ENCODE assay signal across 8 cellular contexts in the genomic region with DNA sequence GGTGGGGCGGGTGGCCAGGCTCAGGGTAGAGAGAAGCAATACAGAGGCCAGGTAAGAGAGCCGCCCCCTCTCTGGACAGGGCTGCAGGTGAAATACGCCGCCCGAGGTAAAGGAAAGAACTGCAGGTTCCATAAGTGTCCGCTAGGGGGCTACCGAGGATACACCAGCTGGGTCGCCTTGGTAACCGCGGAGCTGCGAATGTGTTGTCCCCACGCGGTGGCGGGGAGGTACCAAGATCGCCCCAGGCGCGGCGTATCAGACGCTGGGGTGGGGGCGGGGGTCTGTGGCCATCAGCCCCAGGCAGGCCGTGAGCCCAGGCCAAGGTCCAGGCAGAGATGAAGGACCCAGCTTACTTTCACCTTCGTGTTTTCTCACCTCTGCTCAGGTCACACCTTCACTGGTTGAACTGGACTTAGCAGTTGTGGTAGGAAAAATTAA. TPM values are rescaled to one million over a fixed set of nuclear protein-coding genes. Genes with fewer than 3 reads are reported as not detected.
DNase-seq lines count a peak whose midpoint lies in the region; ATAC-seq and TF ChIP-seq lines count a peak whose summit lies in the region.

No MANE protein-coding gene starts in this region.

- TF ChIP-seq CTCF in GM12865 (IDR thresholded peaks at IDR 0.05; ENCODE audit: insufficient read depth, low read depth, low read length, missing control alignments), result peak; percentile 100
- TF ChIP-seq CTCF in sigmoid colon (IDR thresholded peaks at IDR 0.05), result peak; percentile 88 to 96 (median 92)

- peaks cover 0 to 7% (median 1%) of the 10 kb centered on the region in 4 donors for H3K4me1 ChIP-seq in sigmoid colon

- no peaks in the 10 kb centered on the region for H3K9me3 ChIP-seq in sigmoid colon

- H3K36me3 ChIP-seq in sigmoid colon, result no peaks in the 10 kb centered on the region

- intact Hi-C loops in sigmoid colon (cut with DNase I), result loop anchor here (5.0 kb wide), 1 partner anchor 182 kb away; no protein-coding TSS in a partner anchor

- TF ChIP-seq EP300 in sigmoid colon (IDR thresholded peaks at IDR 0.05), result no peak

- ATAC-seq in HG02885 (IDR thresholded peaks at IDR 0.05; ENCODE audit: poor library complexity, unreplicated experiment) (peak; percentile 89), GM21528 (IDR thresholded peaks at IDR 0.05; ENCODE audit: low FRiP score, unreplicated experiment) (no peak)

- H3K4me3 ChIP-seq in GM12865 (ENCODE audit: low read depth, low read length), result no peak overlapping the region
- H3K4me3 ChIP-seq in sigmoid colon, result peak overlapping the region in 3 of 4 donors; percentile 26 to 39 (median 34)

- DNase-seq in GM12865 (ENCODE audit: low read depth) (peak; percentile 90), NCI-H2081 treated with DMSO at 0.1 percent for 48 hours (lab: John Stamatoyannopoulos, UW) (peak; percentile 20), T-helper 9 cell (peak; percentile 82), anterior cingulate cortex (lab: John Stamatoyannopoulos, UW) (peak in 55 of 58 donors; percentile 15 to 85 (median 60)), hepatic stellate cell (ENCODE audit: low spot score) (peak; percentile 96), sigmoid colon (peak; percentile 92)

- H3K27ac ChIP-seq in sigmoid colon, result no peak overlapping the region

- 1 to 2% methylated on average over 22 of the region's 22 CpGs for WGBS in sigmoid colon, 2 donors

- no peak for TF ChIP-seq POLR2A in sigmoid colon (IDR thresholded peaks at IDR 0.05)

- H3K27me3 ChIP-seq in sigmoid colon, result no peaks in the 10 kb centered on the region

RNA-seq across cellular contexts. Expression of gene ZFP90, which starts 18.4 kb away (rescaled TPM):
- total RNA-seq in sigmoid colon, result 10 to 100 TPM; 33.4 to 48.5 (median 39.1) TPM
- polyA plus RNA-seq in sigmoid colon, result 1 to 10 TPM; 1.6 to 8.0 (median 4.8) TPM

Comparison
In these comparisons a context has a peak if more than half of its experiments do, and no peak if none do; other contexts are left out.
1. DNase-seq: peak in every context shown above with its lines; median percentile 96 in hepatic stellate cell; 92 in sigmoid colon; 90 in GM12865; 82 in T-helper 9 cell; 60 in anterior cingulate cortex; 20 in NCI-H2081 treated with DMSO at 0.1 percent for 48 hours.